Comparison of ENCODE assay signal across 12 cellular contexts in genomic region chr14:32370720-32371119, GRCh38. TPM values are rescaled to one million over a fixed set of nuclear protein-coding genes. Genes with fewer than 3 reads are reported as not detected.
DNase-seq lines count a peak whose midpoint lies in the region; ATAC-seq and TF ChIP-seq lines count a peak whose summit lies in the region.
"Had no signal": no experiment of that assay in that cellular context is flagged by ENCODE, and none has a peak within 500 bp of the region (broad histone marks: within the 10 kb centered on the region; RNA-seq: fewer than 3 reads in every experiment).

No MANE protein-coding gene starts in this region.

- H3K4me1 Mint-ChIP-seq in activated T-helper 2 cell treated with anti-CD3 and anti-CD28 coated beads, Interferon-gamma antibody, Interleukin-2, Interleukin-4, amounts not matched to agents 10 μg/mL and 5 μg/mL and 100 μg/mL, durations not matched to agents 14 hours and 24 hours and 36 hours (ENCODE audit: low read depth) = peaks cover 7% of the 10 kb centered on the region
- H3K4me1 Mint-ChIP-seq: activated CD4-positive, alpha-beta T cell treated with anti-CD3 and anti-CD28 coated beads, Interleukin-2, amount 10 ng/mL, durations not matched to agents 7 days and 5 days had no signal

- H3K27ac Mint-ChIP-seq in activated T-helper 2 cell treated with anti-CD3 and anti-CD28 coated beads, Interferon-gamma antibody, Interleukin-2, Interleukin-4, amounts not matched to agents 10 μg/mL and 5 μg/mL and 100 μg/mL, durations not matched to agents 14 hours and 24 hours and 36 hours = no peak overlapping the region
- H3K27ac Mint-ChIP-seq: activated CD4-positive, alpha-beta T cell treated with anti-CD3 and anti-CD28 coated beads, Interleukin-2, amount 10 ng/mL, durations not matched to agents 7 days and 5 days had no signal

- POLR2A ChIA-PET in RWPE1 (lab: Yijun Ruan, JAX; ENCODE audit: low non-redundant PET) = no interaction called here

- H3K79me2 ChIP-seq in fibroblast of lung (ENCODE audit: control insufficient read depth, insufficient read depth, low read length) (no peaks in the 10 kb centered on the region), smooth muscle cell (ENCODE audit: low read depth) (no peaks in the 10 kb centered on the region)

- no peaks in the 10 kb centered on the region for H3K36me3 Mint-ChIP-seq in activated T-helper 2 cell treated with anti-CD3 and anti-CD28 coated beads, Interferon-gamma antibody, Interleukin-2, Interleukin-4, amounts not matched to agents 10 μg/mL and 5 μg/mL and 100 μg/mL, durations not matched to agents 14 hours and 24 hours and 36 hours (ENCODE audit: low read depth)

- H3F3A ChIP-seq in smooth muscle cell (ENCODE audit: low read depth) = peaks cover 10% of the 10 kb centered on the region

- peaks cover 2% of the 10 kb centered on the region for H3K27me3 Mint-ChIP-seq in activated T-helper 2 cell treated with anti-CD3 and anti-CD28 coated beads, Interferon-gamma antibody, Interleukin-2, Interleukin-4, amounts not matched to agents 10 μg/mL and 5 μg/mL and 100 μg/mL, durations not matched to agents 14 hours and 24 hours and 36 hours (ENCODE audit: low read depth)
- H3K27me3 Mint-ChIP-seq: activated CD4-positive, alpha-beta T cell treated with anti-CD3 and anti-CD28 coated beads, Interleukin-2, amount 10 ng/mL, durations not matched to agents 7 days and 5 days had no signal

- intact Hi-C loops in activated T-helper 2 cell treated with anti-CD3 and anti-CD28 coated beads, Interferon-gamma antibody, Interleukin-2, Interleukin-4, amounts not matched to agents 10 μg/mL and 5 μg/mL and 100 μg/mL, durations not matched to agents 14 hours and 24 hours and 36 hours (cut with micrococcal nuclease) = no loop called here

- no peak overlapping the region for H3K27ac ChIP-seq in RWPE1
- peak overlapping the region; percentile 18 for H3K27ac ChIP-seq in fibroblast of lung (ENCODE audit: insufficient read depth, low read length)
- peak overlapping the region; percentile 62 for H3K27ac ChIP-seq in smooth muscle cell (ENCODE audit: low read depth)
- H3K27ac ChIP-seq: gastroesophageal sphincter, HL-60 had no signal

- no peak overlapping the region for H3K4me3 Mint-ChIP-seq in activated T-helper 2 cell treated with anti-CD3 and anti-CD28 coated beads, Interferon-gamma antibody, Interleukin-2, Interleukin-4, amounts not matched to agents 10 μg/mL and 5 μg/mL and 100 μg/mL, durations not matched to agents 14 hours and 24 hours and 36 hours (ENCODE audit: low read depth)
- H3K4me3 Mint-ChIP-seq: activated CD4-positive, alpha-beta T cell treated with anti-CD3 and anti-CD28 coated beads, Interleukin-2, amount 10 ng/mL, durations not matched to agents 7 days and 5 days had no signal

- peak; percentile 43 for DNase-seq in H4 (ENCODE audit: low spot score)
- peak; percentile 84 for DNase-seq in RWPE1 (ENCODE audit: low spot score)
- DNase-seq in fibroblast of lung (ENCODE audit: low read depth in 2 of 2) = peak; percentile 81 to 86
- DNase-seq in smooth muscle cell (lab: John Stamatoyannopoulos, UW; ENCODE audit: unreplicated experiment) = no peak
- no peak for DNase-seq in cerebellum (ENCODE audit: low spot score)
- no peak for DNase-seq in activated T-helper 2 cell treated with anti-CD3 and anti-CD28 coated beads, Interferon-gamma antibody, Interleukin-2, Interleukin-4, amounts not matched to agents 10 μg/mL and 5 μg/mL and 100 μg/mL, durations not matched to agents 14 hours and 24 hours and 36 hours (ENCODE audit: low spot score)
- DNase-seq: activated CD4-positive, alpha-beta T cell treated with anti-CD3 and anti-CD28 coated beads, Interleukin-2, amount 10 ng/mL, durations not matched to agents 7 days and 5 days; GF-D8; SIG-M5 had no signal

- 4% methylated on average over 1 of the region's 1 CpG for WGBS in smooth muscle cell (ENCODE audit: low lambda C conversion rate)

- H3K9me3 Mint-ChIP-seq in activated T-helper 2 cell treated with anti-CD3 and anti-CD28 coated beads, Interferon-gamma antibody, Interleukin-2, Interleukin-4, amounts not matched to agents 10 μg/mL and 5 μg/mL and 100 μg/mL, durations not matched to agents 14 hours and 24 hours and 36 hours = no peaks in the 10 kb centered on the region
- H3K9me3 Mint-ChIP-seq: activated CD4-positive, alpha-beta T cell treated with anti-CD3 and anti-CD28 coated beads, Interleukin-2, amount 10 ng/mL, durations not matched to agents 7 days and 5 days had no signal

- H3K27me3 ChIP-seq in fibroblast of lung (ENCODE audit: control insufficient read depth, insufficient read depth, low read length) (no peaks in the 10 kb centered on the region), smooth muscle cell (ENCODE audit: low read depth) (no peaks in the 10 kb centered on the region)
- H3K27me3 ChIP-seq: gastroesophageal sphincter had no signal

- no peak for TF ChIP-seq CTCF in RWPE1 (conservative IDR thresholded peaks at IDR 0.05; ENCODE audit: low read depth)
- no peak for TF ChIP-seq CTCF in fibroblast of lung (conservative IDR thresholded peaks at IDR 0.05 in 1 of 2, IDR thresholded peaks at IDR 0.05 in 1 of 2; ENCODE audit: low read depth in 1 of 2, low read length in 2 of 2)
- no peak for TF ChIP-seq CTCF in smooth muscle cell (IDR thresholded peaks at IDR 0.05; ENCODE audit: borderline replicate concordance, insufficient read depth, poor library complexity, severe bottlenecking)

- H3K36me3 ChIP-seq in fibroblast of lung (ENCODE audit: control insufficient read depth, insufficient read depth, low read length) (no peaks in the 10 kb centered on the region), smooth muscle cell (ENCODE audit: low read depth) (no peaks in the 10 kb centered on the region)
- H3K36me3 ChIP-seq: gastroesophageal sphincter had no signal

- H3K4me1 ChIP-seq in fibroblast of lung (ENCODE audit: control insufficient read depth, extremely low read depth, insufficient read depth, low read length) = peaks cover 9% of the 10 kb centered on the region
- H3K4me1 ChIP-seq in smooth muscle cell (ENCODE audit: low read depth) = peaks cover 41% of the 10 kb centered on the region

- H3K4me3 ChIP-seq in fibroblast of lung (replicated peaks in 1 of 4; ENCODE audit: control extremely low read depth in 1 of 4, insufficient read depth in 1 of 4, low read depth in 3 of 4, low read length in 4 of 4) (no peak overlapping the region), smooth muscle cell (no peak overlapping the region)
- H3K4me3 ChIP-seq: gastroesophageal sphincter had no signal

- H4K20me1 ChIP-seq in fibroblast of lung (ENCODE audit: control insufficient read depth, extremely low read depth, insufficient read depth, low read length) = no peaks in the 10 kb centered on the region
- no peaks in the 10 kb centered on the region for H4K20me1 ChIP-seq in smooth muscle cell (ENCODE audit: low read depth)

- H2AFZ ChIP-seq in fibroblast of lung (ENCODE audit: low read length) = no peak overlapping the region
- no peak overlapping the region for H2AFZ ChIP-seq in smooth muscle cell (ENCODE audit: low read depth)

- no peak for ATAC-seq in HG02852 (IDR thresholded peaks at IDR 0.05; ENCODE audit: unreplicated experiment)
- ATAC-seq: gastroesophageal sphincter had no signal

- H3K9me3 ChIP-seq in fibroblast of lung (ENCODE audit: control insufficient read depth, insufficient read depth, low read depth, low read length) = no peaks in the 10 kb centered on the region
- no peaks in the 10 kb centered on the region for H3K9me3 ChIP-seq in smooth muscle cell (replicated peaks; ENCODE audit: low read depth)
- H3K9me3 ChIP-seq: gastroesophageal sphincter had no signal

- H3K4me2 ChIP-seq in fibroblast of lung (ENCODE audit: extremely low read depth, insufficient read depth, low read length) (peak overlapping the region; percentile 23), smooth muscle cell (peak overlapping the region; percentile 16)

- H3K9ac ChIP-seq in fibroblast of lung (ENCODE audit: insufficient read depth, low read length) (no peak overlapping the region), smooth muscle cell (ENCODE audit: low read depth) (no peak overlapping the region)

- CTCF ChIA-PET in RWPE1 (lab: Yijun Ruan, JAX) = interaction anchor here (0.6 to 1.0 kb wide), 2 partner anchors 112 to 436 kb away, joined by 3 to 5 read pairs; no protein-coding TSS in a partner anchor

RNA-seq across cellular contexts. Expression of gene AKAP6, which starts 41.6 kb away (rescaled TPM):
- 25.9 and 38.6 TPM in 2 replicates for total RNA-seq in H4 (2014; rRNA removed; shearing (Covaris generic))
- 1.0 and 10.9 TPM in 2 replicates for total RNA-seq in fibroblast of lung
- polyA plus RNA-seq in fibroblast of lung = 2.7 and 3.3 TPM in 2 replicates
- 1.2 and 2.0 TPM in 2 replicates for polyA plus RNA-seq in fibroblast of lung (2012)
- 5.2 and 12.0 TPM in 2 replicates for polyA minus RNA-seq in fibroblast of lung (ENCODE audit: low replicate concordance)
- 6.4 and 8.6 TPM in 2 replicates for total RNA-seq in smooth muscle cell
- polyA plus RNA-seq in smooth muscle cell = 1.0 and 1.3 TPM in 2 replicates
- 223 TPM for total RNA-seq in cerebellum
- total RNA-seq in activated T-helper 2 cell treated with anti-CD3 and anti-CD28 coated beads, Interferon-gamma antibody, Interleukin-2, Interleukin-4, amounts not matched to agents 10 μg/mL and 5 μg/mL and 100 μg/mL, durations not matched to agents 14 hours and 24 hours and 36 hours = 1.0 and 1.2 TPM in 2 replicates

Comparison
In these comparisons a context has a peak if more than half of its experiments do, and no peak if none do; other contexts are left out.
1. DNase-seq: peak in H4 (single experiment), RWPE1 (single experiment) and fibroblast of lung (2 of 2); none in smooth muscle cell (single experiment), cerebellum (single experiment) and activated T-helper 2 cell treated with anti-CD3 and anti-CD28 coated beads, Interferon-gamma antibody, Interleukin-2, Interleukin-4, amounts not matched to agents 10 μg/mL and 5 μg/mL and 100 μg/mL, durations not matched to agents 14 hours and 24 hours and 36 hours (single experiment).